In genomic region chr20:44349349-44349748, GRCh38 we compare ENCODE assay signal across 1 cellular context.
TF ChIP-seq lines count a peak whose summit lies in the region.

No MANE protein-coding gene starts in this region.

TF ChIP-seq in HepG2, 621 proteins besides CTCF, POLR2A, EP300 and RAD21:
- TF ChIP-seq TARDBP (CRISPR knock-in tag; IDR thresholded peaks at IDR 0.05) (no peak), ZNF33A (CRISPR knock-in tag; IDR thresholded peaks at IDR 0.05; ENCODE audit: borderline replicate concordance) (no peak), ZNF3 (CRISPR knock-in tag; IDR thresholded peaks at IDR 0.05) (peak; percentile 99)
TF ChIP-seq in HepG2: peak in this region for 1.
